Comparison of ENCODE assay signal across 17 cellular contexts in genomic region chr14:91322623-91323022, GRCh38.
DNase-seq lines count a peak whose midpoint lies in the region; ATAC-seq and TF ChIP-seq lines count a peak whose summit lies in the region.
"Had no signal": no experiment of that assay in that cellular context is flagged by ENCODE, and none has a peak within 500 bp of the region (broad histone marks: within the 10 kb centered on the region; RNA-seq: fewer than 3 reads in every experiment).

No MANE protein-coding gene starts in this region.

- DNase-seq in heart left ventricle (no peak), left cardiac atrium (no peak), upper lobe of left lung (no peak), A172 (ENCODE audit: low spot score) (no peak)
- DNase-seq in effector memory CD8-positive, alpha-beta T cell = no peak
- DNase-seq: activated effector memory CD4-positive, alpha-beta T cell treated with Interleukin-2 at 50 U/mL for 16 hours; NCI-H2029; NCI-H510A treated with DMSO at 0.1 percent for 48 hours; occipital lobe; stimulated activated CD4-positive, alpha-beta T cell treated with anti-CD3 and anti-CD28 coated beads, Interleukin-15, amount 100 ng/mL, for 24 hours; stimulated activated naive CD8-positive, alpha-beta T cell treated with anti-CD3 and anti-CD28 coated beads, Interleukin-15, amount 100 ng/mL, for 72 hours had no signal

- peak overlapping the region in 1 of 2 donors; percentile 79 for H3K4me3 Mint-ChIP-seq in effector memory CD8-positive, alpha-beta T cell

- H3K36me3 ChIP-seq in heart left ventricle (peaks cover 0 to 26% (median 0%) of the 10 kb centered on the region in 9 donors), OCI-LY1 (ENCODE audit: insufficient read depth, low read length) (peaks cover 95% of the 10 kb centered on the region), upper lobe of left lung (peaks cover 0 to 26% (median 14%) of the 10 kb centered on the region in 4 donors)
- H3K36me3 ChIP-seq: right atrium auricular region had no signal

- peak overlapping the region; percentile 98 for H3K27ac Mint-ChIP-seq in effector memory CD8-positive, alpha-beta T cell

- H3F3A ChIP-seq in OCI-LY1 (ENCODE audit: insufficient read depth, low read length) = no peaks in the 10 kb centered on the region; the same call in 1 of the 2 replicates

- H2AFZ ChIP-seq in OCI-LY1 (ENCODE audit: low read length) = no peak overlapping the region

- no peaks in the 10 kb centered on the region for H4K20me1 ChIP-seq in OCI-LY1 (ENCODE audit: insufficient read depth, low read length)

- H3K9me3 ChIP-seq in heart left ventricle = no peaks in the 10 kb centered on the region
- H3K9me3 ChIP-seq in OCI-LY1 (ENCODE audit: low read length) = no peaks in the 10 kb centered on the region
- no peaks in the 10 kb centered on the region for H3K9me3 ChIP-seq in upper lobe of left lung
- H3K9me3 ChIP-seq: mucosa of descending colon, right atrium auricular region had no signal

- peak overlapping the region in 11 of 12 donors; percentile 66 to 89 (median 77) for H3K27ac ChIP-seq in heart left ventricle
- peak overlapping the region; percentile 37 for H3K27ac ChIP-seq in OCI-LY1 (ENCODE audit: low read depth, low read length, poor library complexity, severe bottlenecking)
- H3K27ac ChIP-seq in upper lobe of left lung = peak overlapping the region in 3 of 4 donors; percentile 75 to 88 (median 87)
- H3K27ac ChIP-seq: SK-N-MC had no signal

- H3K79me2 ChIP-seq in OCI-LY1 (ENCODE audit: insufficient read depth, low read length) = no peaks in the 10 kb centered on the region

- no peak overlapping the region for H3K4me2 ChIP-seq in OCI-LY1 (ENCODE audit: low read length)

- no peaks in the 10 kb centered on the region for H3K9me2 ChIP-seq in OCI-LY1 (ENCODE audit: low read depth, low read length)

- no peak for TF ChIP-seq CTCF in heart left ventricle (IDR thresholded peaks at IDR 0.05)
- no peak for TF ChIP-seq CTCF in OCI-LY1 (IDR thresholded peaks at IDR 0.05; ENCODE audit: low read length)
- TF ChIP-seq CTCF in upper lobe of left lung (IDR thresholded peaks at IDR 0.05) = no peak

- no peak overlapping the region for H3K9ac ChIP-seq in OCI-LY1 (ENCODE audit: low read length)

- no peak overlapping the region for H3K4me3 ChIP-seq in heart left ventricle
- H3K4me3 ChIP-seq in OCI-LY1 (ENCODE audit: low read depth, low read length, poor library complexity, severe bottlenecking) = no peak overlapping the region
- H3K4me3 ChIP-seq in upper lobe of left lung = no peak overlapping the region
- H3K4me3 ChIP-seq: mucosa of descending colon, right atrium auricular region, SK-N-MC had no signal

- TF ChIP-seq POLR2A in heart left ventricle (IDR thresholded peaks at IDR 0.05) = no peak
- no peak for TF ChIP-seq POLR2A in upper lobe of left lung (IDR thresholded peaks at IDR 0.05)

- WGBS in heart left ventricle, 4 donors = 65 to 76% (median 73%) methylated on average over 6 of the region's 6 CpGs
- 70 to 76% methylated on average over 6 of the region's 6 CpGs for WGBS in upper lobe of left lung, 2 donors

- no peaks in the 10 kb centered on the region for H3K27me3 Mint-ChIP-seq in effector memory CD8-positive, alpha-beta T cell
- H3K27me3 Mint-ChIP-seq: stimulated activated naive CD8-positive, alpha-beta T cell treated with anti-CD3 and anti-CD28 coated beads, Interleukin-15, amount 100 ng/mL, for 72 hours had no signal

- H3K4me1 Mint-ChIP-seq in effector memory CD8-positive, alpha-beta T cell (ENCODE audit: low read depth in 2 of 2) = peaks cover 47 to 57% of the 10 kb centered on the region in 2 donors

- no peak for TF ChIP-seq EP300 in upper lobe of left lung (IDR thresholded peaks at IDR 0.05)

- intact Hi-C loops in heart left ventricle (cut with DNase I) = loop anchor here in 8 of 10 donors (1.0 to 10.0 kb wide), 3 partner anchors 96 to 592 kb away; no protein-coding TSS in a partner anchor
- intact Hi-C loops in left cardiac atrium (cut with DNase I) = loop anchor here (1.0 to 5.0 kb wide), 2 partner anchors 95 to 96 kb away; partner anchors contain the start of gene CCDC88C (in 1 of the 2)

- no peaks in the 10 kb centered on the region for H3K9me3 Mint-ChIP-seq in effector memory CD8-positive, alpha-beta T cell
- H3K9me3 Mint-ChIP-seq: stimulated activated naive CD8-positive, alpha-beta T cell treated with anti-CD3 and anti-CD28 coated beads, Interleukin-15, amount 100 ng/mL, for 72 hours had no signal

- H3K27me3 ChIP-seq in heart left ventricle (no peaks in the 10 kb centered on the region), OCI-LY1 (ENCODE audit: insufficient read depth, low read length) (no peaks in the 10 kb centered on the region), upper lobe of left lung (no peaks in the 10 kb centered on the region)
- H3K27me3 ChIP-seq: right atrium auricular region had no signal

- ATAC-seq in heart left ventricle (no peak), left cardiac atrium (no peak), upper lobe of left lung (ENCODE audit: low FRiP score in 2 of 2) (no peak), HG02981 (IDR thresholded peaks at IDR 0.05; ENCODE audit: unreplicated experiment) (no peak), HG03378 (IDR thresholded peaks at IDR 0.05; ENCODE audit: unreplicated experiment) (no peak)
- no peak for ATAC-seq in effector memory CD8-positive, alpha-beta T cell (replicated peaks)
- ATAC-seq: mucosa of descending colon; stimulated activated naive CD8-positive, alpha-beta T cell treated with anti-CD3 and anti-CD28 coated beads, Interleukin-15, amount 100 ng/mL, for 72 hours had no signal

- H3K36me3 Mint-ChIP-seq in effector memory CD8-positive, alpha-beta T cell (ENCODE audit: insufficient read depth) = peaks cover 99% of the 10 kb centered on the region

- H3K4me1 ChIP-seq in heart left ventricle (peaks cover 0 to 71% (median 55%) of the 10 kb centered on the region in 12 donors), OCI-LY1 (ENCODE audit: insufficient read depth, low read length, severe bottlenecking) (peaks cover 30% of the 10 kb centered on the region), upper lobe of left lung (peaks cover 44 to 62% (median 55%) of the 10 kb centered on the region in 4 donors)

Comparison
In these comparisons a context has a peak if more than half of its experiments do, and no peak if none do; other contexts are left out.
1. H3K27ac ChIP-seq: peak in every context shown above with its lines; median percentile 87 in upper lobe of left lung; 77 in heart left ventricle; 37 in OCI-LY1.